9 cellular contexts compared by ENCODE assay signal in the genomic region with DNA sequence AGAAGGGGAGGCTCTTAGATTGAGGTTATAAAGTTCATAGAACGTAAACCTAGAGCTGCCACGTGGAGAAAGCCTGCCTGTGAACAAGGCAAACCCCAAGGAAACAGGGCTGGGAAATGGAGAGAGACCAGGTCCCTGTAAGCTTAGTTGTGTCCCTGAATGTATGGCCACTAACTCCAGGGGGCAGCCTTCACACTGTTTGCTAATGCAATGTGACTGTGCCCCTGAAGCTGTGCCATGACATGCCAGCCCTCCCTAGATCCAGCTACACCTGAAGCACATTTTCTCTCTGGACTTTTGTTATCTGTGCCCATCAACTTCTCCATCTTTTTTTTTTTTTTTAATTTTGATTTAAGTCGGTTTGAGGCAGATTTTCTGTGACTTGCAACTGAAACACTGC.
DNase-seq lines count a peak whose midpoint lies in the region; ATAC-seq and TF ChIP-seq lines count a peak whose summit lies in the region.
"Had no signal": no experiment of that assay in that cellular context is flagged by ENCODE, and none has a peak within 500 bp of the region (broad histone marks: within the 10 kb centered on the region; RNA-seq: fewer than 3 reads in every experiment).

No MANE protein-coding gene starts in this region.

- TF ChIP-seq CTCF in fibroblast of pulmonary artery (IDR thresholded peaks at IDR 0.05; ENCODE audit: low read length, missing control alignments) (peak; percentile 38), type B pancreatic cell (conservative IDR thresholded peaks at IDR 0.05) (peak; percentile 45)

- H3K4me1 Mint-ChIP-seq in type B pancreatic cell (ENCODE audit: unreplicated experiment): peaks cover 28% of the 10 kb centered on the region

- no peaks in the 10 kb centered on the region for H3K9me3 Mint-ChIP-seq in type B pancreatic cell
- H3K9me3 Mint-ChIP-seq: dendritic cell treated with granulocyte-macrophage colony-stimulating factor and Interleukin-4, amounts not matched to agents 40 ng/mL and 50 ng/mL, for 4 days had no signal

- no peak overlapping the region for H3K27ac Mint-ChIP-seq in type B pancreatic cell
- H3K27ac Mint-ChIP-seq: dendritic cell treated with granulocyte-macrophage colony-stimulating factor and Interleukin-4, amounts not matched to agents 40 ng/mL and 50 ng/mL, for 4 days had no signal

- no peak overlapping the region for H3K4me3 Mint-ChIP-seq in type B pancreatic cell
- H3K4me3 Mint-ChIP-seq: dendritic cell treated with granulocyte-macrophage colony-stimulating factor and Interleukin-4, amounts not matched to agents 40 ng/mL and 50 ng/mL, for 4 days had no signal

- peak; percentile 34 for DNase-seq in COLO668 (lab: John Stamatoyannopoulos, UW; ENCODE audit: unreplicated experiment)
- DNase-seq in HCEC 1CT: peak; percentile 31
- DNase-seq in SK-N-DZ (ENCODE audit: low spot score): peak; percentile 18
- DNase-seq in fibroblast of pulmonary artery (ENCODE audit: low read depth): peak; percentile 28
- no peak for DNase-seq in type B pancreatic cell (ENCODE audit: extremely low spot score, unreplicated experiment)
- no peak for DNase-seq in GOT3 (lab: John Stamatoyannopoulos, UW)

- peaks cover 3% of the 10 kb centered on the region for H3K27me3 Mint-ChIP-seq in type B pancreatic cell

- no peaks in the 10 kb centered on the region for H3K36me3 Mint-ChIP-seq in type B pancreatic cell

- H3K4me3 ChIP-seq in fibroblast of pulmonary artery (replicated peaks; ENCODE audit: low read depth, low read length): no peak overlapping the region

- ATAC-seq in GM18858 (IDR thresholded peaks at IDR 0.05; ENCODE audit: unreplicated experiment): no peak
- ATAC-seq in HG03520 (IDR thresholded peaks at IDR 0.05; ENCODE audit: unreplicated experiment): no peak

Comparison
In these comparisons a context has a peak if more than half of its experiments do, and no peak if none do; other contexts are left out.
1. DNase-seq: peak in COLO668 (single experiment), HCEC 1CT (single experiment), SK-N-DZ (single experiment) and fibroblast of pulmonary artery (single experiment); none in type B pancreatic cell (single experiment) and GOT3 (single experiment).